Comparison of ENCODE assay signal across 10 cellular contexts in genomic region chr6:20919677-20920385, GRCh38.
DNase-seq lines count a peak whose midpoint lies in the region; ATAC-seq and TF ChIP-seq lines count a peak whose summit lies in the region.
"Had no signal": no experiment of that assay in that cellular context is flagged by ENCODE, and none has a peak within 500 bp of the region (broad histone marks: within the 10 kb centered on the region; RNA-seq: fewer than 3 reads in every experiment).

No MANE protein-coding gene starts in this region.

- no peaks in the 10 kb centered on the region for H3K27me3 ChIP-seq in WERI-Rb-1 (ENCODE audit: insufficient read depth, low read depth, severe bottlenecking)
- H3K27me3 ChIP-seq: spleen had no signal

- no peaks in the 10 kb centered on the region for H3K36me3 ChIP-seq in WERI-Rb-1

- H3K4me3 ChIP-seq in choroid plexus epithelial cell (ENCODE audit: low read depth, low read length): no peak overlapping the region
- no peak overlapping the region for H3K4me3 ChIP-seq in WERI-Rb-1 (ENCODE audit: low read depth, low read length)
- H3K4me3 ChIP-seq: spleen had no signal

- no peak for TF ChIP-seq POLR2A in GM18505 (IDR thresholded peaks at IDR 0.05; ENCODE audit: borderline replicate concordance, extremely low read depth, insufficient read depth, insufficient read length)

- no peak for TF ChIP-seq CTCF in choroid plexus epithelial cell (conservative IDR thresholded peaks at IDR 0.05; ENCODE audit: low read depth, low read length)
- TF ChIP-seq CTCF in WERI-Rb-1 (IDR thresholded peaks at IDR 0.05; ENCODE audit: low read depth, low read length): no peak

- DNase-seq in choroid plexus epithelial cell (ENCODE audit: low read depth) (peak; percentile 39), HuH-7 (ENCODE audit: low spot score) (no peak), WERI-Rb-1 (no peak), GF-D8 (lab: John Stamatoyannopoulos, UW) (no peak), middle frontal gyrus (ENCODE audit: extremely low spot score, low spot score) (no peak)
- DNase-seq: caudate nucleus, spleen had no signal

- H3K9me3 ChIP-seq in WERI-Rb-1 (ENCODE audit: severe bottlenecking): peaks cover 6% of the 10 kb centered on the region

- no peak overlapping the region for H3K27ac ChIP-seq in WERI-Rb-1
- H3K27ac ChIP-seq: spleen had no signal

- ATAC-seq in GM18505 (IDR thresholded peaks at IDR 0.05; ENCODE audit: unreplicated experiment): peak; percentile 75
- ATAC-seq in GM21360 (IDR thresholded peaks at IDR 0.05; ENCODE audit: unreplicated experiment): peak; percentile 90
- ATAC-seq in HG03108 (IDR thresholded peaks at IDR 0.05; ENCODE audit: unreplicated experiment): peak; percentile 78
